9 cellular contexts compared by ENCODE assay signal in the genomic region with DNA sequence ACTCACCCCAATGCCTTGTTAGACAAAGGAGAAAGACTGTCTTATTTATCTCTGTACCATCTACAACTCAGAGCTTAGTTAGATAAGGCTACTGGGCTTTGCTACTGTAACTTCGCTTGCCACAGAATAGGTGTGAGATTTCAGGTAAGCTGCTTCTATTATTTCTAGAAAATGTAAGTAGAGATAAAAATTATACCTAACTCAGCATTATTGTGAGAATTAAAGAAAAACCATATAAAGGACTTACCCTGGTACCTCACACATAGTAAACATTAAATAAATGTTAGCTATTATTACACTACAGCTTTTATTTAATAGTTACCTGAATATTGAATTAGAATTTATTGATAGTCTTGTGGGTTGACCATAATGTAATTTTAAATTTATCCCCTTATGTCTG. TPM values are rescaled to one million over a fixed set of nuclear protein-coding genes. Genes with fewer than 3 reads are reported as not detected.
"Had no signal": no experiment of that assay in that cellular context is flagged by ENCODE, and none has a peak within 500 bp of the region (broad histone marks: within the 10 kb centered on the region; RNA-seq: fewer than 3 reads in every experiment).

No MANE protein-coding gene starts in this region.

- H3K4me1 ChIP-seq: HAP-1 had no signal

- H3K27ac ChIP-seq: KMS-11 had no signal

- H3K4me3 ChIP-seq: HAP-1 had no signal

- H3K4me2 ChIP-seq: KMS-11 had no signal

- H3K36me3 ChIP-seq: HAP-1 had no signal

- H3K9ac ChIP-seq: KMS-11 had no signal

- DNase-seq: GOT3, H7, Karpas-422, KBM-7 had no signal

- FAIRE-seq: HTR-8/SVneo had no signal

- H3K9me3 ChIP-seq: HAP-1 had no signal

RNA-seq across cellular contexts. Expression of a gene that starts 44.1 kb away (rescaled TPM):
- total RNA-seq: H4, HT-29 had no signal
